1 cellular context compared by ENCODE assay signal in the genomic region with DNA sequence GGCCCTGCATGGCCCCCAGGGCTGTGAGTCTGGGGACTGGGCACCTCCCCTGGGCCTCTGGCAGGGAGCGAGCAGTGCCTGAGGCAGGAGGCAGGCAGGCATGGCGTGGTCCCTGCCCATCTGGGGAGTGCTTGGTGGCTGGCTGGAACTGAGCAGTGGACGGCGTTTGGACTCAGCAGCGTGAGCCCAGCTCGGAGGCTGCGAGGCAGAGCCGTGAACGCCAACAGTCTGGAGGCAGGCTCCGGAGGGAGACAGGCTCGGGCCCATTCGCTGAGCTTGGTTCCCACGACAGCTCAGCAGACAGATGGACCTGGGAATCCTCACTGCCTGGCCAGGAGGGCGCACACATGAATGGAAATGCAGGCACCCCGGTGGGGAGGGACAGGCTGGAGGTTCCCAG.
TF ChIP-seq lines count a peak whose summit lies in the region.

No MANE protein-coding gene starts in this region.

TF ChIP-seq in HepG2, 621 proteins besides CTCF, POLR2A, EP300 and RAD21 (continued from another document):
- TF ChIP-seq, protein P1, sequence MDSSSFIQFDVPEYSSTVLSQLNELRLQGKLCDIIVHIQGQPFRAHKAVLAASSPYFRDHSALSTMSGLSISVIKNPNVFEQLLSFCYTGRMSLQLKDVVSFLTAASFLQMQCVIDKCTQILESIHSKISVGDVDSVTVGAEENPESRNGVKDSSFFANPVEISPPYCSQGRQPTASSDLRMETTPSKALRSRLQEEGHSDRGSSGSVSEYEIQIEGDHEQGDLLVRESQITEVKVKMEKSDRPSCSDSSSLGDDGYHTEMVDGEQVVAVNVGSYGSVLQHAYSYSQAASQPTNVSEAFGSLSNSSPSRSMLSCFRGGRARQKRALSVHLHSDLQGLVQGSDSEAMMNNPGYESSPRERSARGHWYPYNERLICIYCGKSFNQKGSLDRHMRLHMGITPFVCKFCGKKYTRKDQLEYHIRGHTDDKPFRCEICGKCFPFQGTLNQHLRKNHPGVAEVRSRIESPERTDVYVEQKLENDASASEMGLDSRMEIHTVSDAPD (CRISPR knock-in tag; IDR thresholded peaks at IDR 0.05): no peak
- TF ChIP-seq RARA (CRISPR knock-in tag; IDR thresholded peaks at IDR 0.05): no peak
- no peak for TF ChIP-seq ZNF75D (CRISPR knock-in tag; IDR thresholded peaks at IDR 0.05; ENCODE audit: borderline replicate concordance)
- TF ChIP-seq ZNF180 (CRISPR knock-in tag; IDR thresholded peaks at IDR 0.05; ENCODE audit: borderline replicate concordance, low read depth): no peak
